ENCODE assay signal across 23 cellular contexts in genomic region chr20:4413314-4414045, GRCh38.
"Had no signal": no experiment of that assay in that cellular context is flagged by ENCODE, and none has a peak within 500 bp of the region (broad histone marks: within the 10 kb centered on the region; RNA-seq: fewer than 3 reads in every experiment).

No MANE protein-coding gene starts in this region.

- H2AFZ ChIP-seq: hepatocyte had no signal

- H3K4me3 ChIP-seq: body of pancreas, colonic mucosa, hepatocyte, mucosa of descending colon, tibial nerve had no signal

- H3K4me1 ChIP-seq: body of pancreas, colonic mucosa, tibial nerve had no signal

- H3K36me3 ChIP-seq: colonic mucosa, tibial nerve had no signal

- DNase-seq: activated CD4-positive, alpha-beta T cell treated with anti-CD3 and anti-CD28 coated beads, Interleukin-2, amount 10 ng/mL, durations not matched to agents 24 days and 14 days; activated CD8-positive, alpha-beta memory T cell treated with anti-CD3 and anti-CD28 coated beads, Interleukin-2, amount 50 U/mL, for 4 hours; activated CD8-positive, alpha-beta T cell treated with anti-CD3 and anti-CD28 coated beads, Interleukin-2, amount 10 ng/mL, durations not matched to agents 7 days and 5 days; activated gamma-delta T cell; activated T-cell treated with anti-CD3 and anti-CD28 coated beads, Interleukin-2, amount 50 U/mL, for 48 hours; amygdala; central memory CD4-positive, alpha-beta T cell; colonic mucosa; islet precursor cell; mucosa of descending colon; naive thymus-derived CD8-positive, alpha-beta T cell; nucleus accumbens; posterior cingulate gyrus; retina; stimulated activated CD4-positive, alpha-beta T cell treated with anti-CD3 and anti-CD28 coated beads, Interleukin-4, amount 100 ng/mL, for 1 hour; stimulated activated naive CD4-positive, alpha-beta T cell had no signal

- H3K27me3 ChIP-seq: body of pancreas, colonic mucosa, hepatocyte, tibial nerve had no signal

- H3K79me2 ChIP-seq: hepatocyte had no signal

- H3K4me2 ChIP-seq: hepatocyte had no signal

- ATAC-seq: activated CD8-positive, alpha-beta T cell treated with anti-CD3 and anti-CD28 coated beads, Interleukin-2, amount 10 ng/mL, durations not matched to agents 7 days and 5 days; activated naive CD4-positive, alpha-beta T cell treated with anti-CD3 and anti-CD28 coated beads, Interleukin-2, amount 50 U/mL, for 72 hours; body of pancreas; esophagus mucosa; mucosa of descending colon; naive thymus-derived CD8-positive, alpha-beta T cell; WTC11 had no signal

- FAIRE-seq: TTC549 had no signal

- H3K27ac ChIP-seq: body of pancreas, colonic mucosa, hepatocyte, tibial nerve had no signal

- H3K9me3 ChIP-seq: body of pancreas, colonic mucosa, mucosa of descending colon had no signal
